1 cellular context compared by ENCODE assay signal in the genomic region with DNA sequence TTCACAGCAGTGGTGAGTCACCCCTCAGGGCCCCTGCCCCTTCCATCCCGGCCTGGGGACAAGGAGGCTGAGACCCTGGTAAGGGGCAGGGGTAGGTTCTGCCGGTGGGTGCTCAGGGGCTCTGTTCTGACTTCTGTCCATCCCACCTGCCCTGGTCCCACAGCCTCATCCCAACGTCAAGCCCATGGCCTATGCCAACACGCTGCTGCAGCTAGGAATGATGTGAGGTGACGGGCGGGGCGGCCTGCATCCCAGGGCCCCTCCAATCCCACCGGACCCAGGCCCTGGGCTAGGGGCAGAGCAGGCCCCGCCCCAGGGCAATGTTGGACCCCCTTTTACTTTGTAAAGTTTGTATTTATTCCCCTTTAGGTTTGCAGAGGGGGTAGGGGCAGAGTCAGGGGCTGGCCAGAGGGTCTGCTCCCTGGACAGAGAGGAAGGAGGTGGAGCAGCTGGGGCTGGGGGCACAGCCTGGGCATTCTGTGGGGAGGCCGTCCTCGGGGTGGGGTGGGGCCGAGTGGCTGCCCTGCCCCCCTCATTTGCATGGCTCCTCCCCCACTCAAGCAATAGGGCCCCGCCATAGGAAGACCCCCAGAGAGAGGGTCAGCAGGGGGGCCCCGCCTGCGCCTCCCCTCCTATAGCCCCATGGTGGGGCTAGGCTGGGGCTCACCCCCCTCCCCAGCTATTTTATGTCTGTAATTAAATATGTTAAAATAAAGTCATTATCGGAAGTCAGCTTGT.
TF ChIP-seq lines count a peak whose summit lies in the region.

No MANE protein-coding gene starts in this region.

TF ChIP-seq in HCT116, 20 proteins besides CTCF, POLR2A, EP300 and RAD21:
- TF ChIP-seq FOSL1 (IDR thresholded peaks at IDR 0.05; ENCODE audit: low read depth) = no peak
- no peak for TF ChIP-seq EZH2phosphoT487 (IDR thresholded peaks at IDR 0.05; ENCODE audit: borderline replicate concordance)
- TF ChIP-seq SRF (IDR thresholded peaks at IDR 0.05; ENCODE audit: low read depth) = no peak
- no peak for TF ChIP-seq ELF1 (IDR thresholded peaks at IDR 0.05; ENCODE audit: borderline replicate concordance, low read depth)
- no peak for TF ChIP-seq ZFX (IDR thresholded peaks at IDR 0.05)
- no peak for TF ChIP-seq CEBPB (IDR thresholded peaks at IDR 0.05; ENCODE audit: low read depth)
- TF ChIP-seq CBX3 (IDR thresholded peaks at IDR 0.05; ENCODE audit: low read depth) = no peak
- TF ChIP-seq ZNF274 (IDR thresholded peaks at IDR 0.05; ENCODE audit: low read depth, low read length) = no peak
- TF ChIP-seq TCF7L2 (IDR thresholded peaks at IDR 0.05; ENCODE audit: borderline replicate concordance, extremely low read depth, insufficient read depth, insufficient read length) = no peak
- no peak for TF ChIP-seq ZBTB33 (IDR thresholded peaks at IDR 0.05; ENCODE audit: extremely low read depth, insufficient replicate concordance, low read length)
- TF ChIP-seq SIN3A (IDR thresholded peaks at IDR 0.05; ENCODE audit: low read depth) = no peak
- TF ChIP-seq EGR1 (IDR thresholded peaks at IDR 0.05; ENCODE audit: low read depth) = no peak
- TF ChIP-seq EZH2 (IDR thresholded peaks at IDR 0.05) = no peak
- TF ChIP-seq MAX (IDR thresholded peaks at IDR 0.05) = no peak
- TF ChIP-seq, protein P1, sequence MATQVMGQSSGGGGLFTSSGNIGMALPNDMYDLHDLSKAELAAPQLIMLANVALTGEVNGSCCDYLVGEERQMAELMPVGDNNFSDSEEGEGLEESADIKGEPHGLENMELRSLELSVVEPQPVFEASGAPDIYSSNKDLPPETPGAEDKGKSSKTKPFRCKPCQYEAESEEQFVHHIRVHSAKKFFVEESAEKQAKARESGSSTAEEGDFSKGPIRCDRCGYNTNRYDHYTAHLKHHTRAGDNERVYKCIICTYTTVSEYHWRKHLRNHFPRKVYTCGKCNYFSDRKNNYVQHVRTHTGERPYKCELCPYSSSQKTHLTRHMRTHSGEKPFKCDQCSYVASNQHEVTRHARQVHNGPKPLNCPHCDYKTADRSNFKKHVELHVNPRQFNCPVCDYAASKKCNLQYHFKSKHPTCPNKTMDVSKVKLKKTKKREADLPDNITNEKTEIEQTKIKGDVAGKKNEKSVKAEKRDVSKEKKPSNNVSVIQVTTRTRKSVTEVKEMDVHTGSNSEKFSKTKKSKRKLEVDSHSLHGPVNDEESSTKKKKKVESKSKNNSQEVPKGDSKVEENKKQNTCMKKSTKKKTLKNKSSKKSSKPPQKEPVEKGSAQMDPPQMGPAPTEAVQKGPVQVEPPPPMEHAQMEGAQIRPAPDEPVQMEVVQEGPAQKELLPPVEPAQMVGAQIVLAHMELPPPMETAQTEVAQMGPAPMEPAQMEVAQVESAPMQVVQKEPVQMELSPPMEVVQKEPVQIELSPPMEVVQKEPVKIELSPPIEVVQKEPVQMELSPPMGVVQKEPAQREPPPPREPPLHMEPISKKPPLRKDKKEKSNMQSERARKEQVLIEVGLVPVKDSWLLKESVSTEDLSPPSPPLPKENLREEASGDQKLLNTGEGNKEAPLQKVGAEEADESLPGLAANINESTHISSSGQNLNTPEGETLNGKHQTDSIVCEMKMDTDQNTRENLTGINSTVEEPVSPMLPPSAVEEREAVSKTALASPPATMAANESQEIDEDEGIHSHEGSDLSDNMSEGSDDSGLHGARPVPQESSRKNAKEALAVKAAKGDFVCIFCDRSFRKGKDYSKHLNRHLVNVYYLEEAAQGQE (IDR thresholded peaks at IDR 0.05; ENCODE audit: low read depth) = no peak
- TF ChIP-seq, protein P2, sequence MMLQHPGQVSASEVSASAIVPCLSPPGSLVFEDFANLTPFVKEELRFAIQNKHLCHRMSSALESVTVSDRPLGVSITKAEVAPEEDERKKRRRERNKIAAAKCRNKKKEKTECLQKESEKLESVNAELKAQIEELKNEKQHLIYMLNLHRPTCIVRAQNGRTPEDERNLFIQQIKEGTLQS (IDR thresholded peaks at IDR 0.05) = no peak
- TF ChIP-seq JUND (IDR thresholded peaks at IDR 0.05) = no peak
- no peak for TF ChIP-seq SP1 (IDR thresholded peaks at IDR 0.05; ENCODE audit: low read depth)
- no peak for TF ChIP-seq YY1 (IDR thresholded peaks at IDR 0.05; ENCODE audit: extremely low read depth, insufficient replicate concordance, low read depth, low read length)
TF ChIP-seq in HCT116: peak in this region for 0.
